In genomic region chr12:10398168-10398567, GRCh38 we compare ENCODE assay signal across 18 cellular contexts. TPM values are rescaled to one million over a fixed set of nuclear protein-coding genes. Genes with fewer than 3 reads are reported as not detected.
DNase-seq lines count a peak whose midpoint lies in the region; ATAC-seq, FAIRE-seq and TF ChIP-seq lines count a peak whose summit lies in the region.
"Had no signal": no experiment of that assay in that cellular context is flagged by ENCODE, and none has a peak within 500 bp of the region (broad histone marks: within the 10 kb centered on the region; RNA-seq: fewer than 3 reads in every experiment).

No MANE protein-coding gene starts in this region.

- peaks cover 19% of the 10 kb centered on the region for H3F3A ChIP-seq in OCI-LY1 (ENCODE audit: insufficient read depth, low read length)

- H3K4me1 ChIP-seq in CD8-positive, alpha-beta memory T cell (ENCODE audit: insufficient read depth, low read length), result peaks cover 29% of the 10 kb centered on the region
- peaks cover 95% of the 10 kb centered on the region for H3K4me1 ChIP-seq in OCI-LY1 (ENCODE audit: insufficient read depth, low read length, severe bottlenecking)

- H3K36me3 ChIP-seq in CD8-positive, alpha-beta memory T cell (ENCODE audit: insufficient read depth, low read length), result no peaks in the 10 kb centered on the region
- H3K36me3 ChIP-seq in OCI-LY1 (ENCODE audit: insufficient read depth, low read length), result peaks cover 46% of the 10 kb centered on the region

- no peak for ATAC-seq in natural killer cell treated with Interleukin-12 subunit alpha and Interleukin-12 subunit beta and Interleukin-15 and Interleukin-18, amount 100 ng/mL, for 72 hours

- no peaks in the 10 kb centered on the region for H3K9me3 Mint-ChIP-seq in CD8-positive, alpha-beta memory T cell
- peaks cover 2% of the 10 kb centered on the region for H3K9me3 Mint-ChIP-seq in activated naive CD8-positive, alpha-beta T cell treated with anti-CD3 and anti-CD28 coated beads for 36 hours
- peaks cover 6% of the 10 kb centered on the region for H3K9me3 Mint-ChIP-seq in natural killer cell treated with Interleukin-12 subunit alpha and Interleukin-12 subunit beta and Interleukin-15 and Interleukin-18, amount 100 ng/mL, for 72 hours
- H3K9me3 Mint-ChIP-seq: CD4-positive, alpha-beta T cell; H9 had no signal

- peak overlapping the region; percentile 14 for H3K27ac ChIP-seq in CD8-positive, alpha-beta memory T cell (ENCODE audit: low read depth, low read length)
- peak overlapping the region; percentile 97 for H3K27ac ChIP-seq in OCI-LY1 (ENCODE audit: low read depth, low read length, poor library complexity, severe bottlenecking)

- no peaks in the 10 kb centered on the region for H3K9me3 ChIP-seq in CD8-positive, alpha-beta memory T cell (ENCODE audit: low read length)
- H3K9me3 ChIP-seq in OCI-LY1 (ENCODE audit: low read length), result no peaks in the 10 kb centered on the region
- H3K9me3 ChIP-seq: SK-N-SH had no signal

- CTCF ChIA-PET in CD8-positive, alpha-beta memory T cell (lab: Charles Lee), result interaction anchor here (4.4 kb wide), 1 partner anchor 14 kb away, joined by 16 read pairs; no protein-coding TSS in a partner anchor

- H3K36me3 Mint-ChIP-seq in CD8-positive, alpha-beta memory T cell, result peaks cover 4 to 47% (median 7%) of the 10 kb centered on the region in 3 donors
- H3K36me3 Mint-ChIP-seq in activated naive CD8-positive, alpha-beta T cell treated with anti-CD3 and anti-CD28 coated beads for 36 hours, result peaks cover 25% of the 10 kb centered on the region
- peaks cover 32% of the 10 kb centered on the region for H3K36me3 Mint-ChIP-seq in natural killer cell treated with Interleukin-12 subunit alpha and Interleukin-12 subunit beta and Interleukin-15 and Interleukin-18, amount 100 ng/mL, for 72 hours

- H3K4me2 ChIP-seq in OCI-LY1 (ENCODE audit: low read length), result peak overlapping the region; percentile 81
- H3K4me2 ChIP-seq: SK-N-SH had no signal

- DNase-seq in CD8-positive, alpha-beta memory T cell, result peak in 1 of 5 donors; percentile 52
- no peak for DNase-seq in activated naive CD8-positive, alpha-beta T cell treated with anti-CD3 and anti-CD28 coated beads for 36 hours
- no peak for DNase-seq in natural killer cell treated with Interleukin-12 subunit alpha and Interleukin-12 subunit beta and Interleukin-15 and Interleukin-18, amount 100 ng/mL, for 72 hours (ENCODE audit: low spot score)
- no peak for DNase-seq in effector CD8-positive, alpha-beta T cell (lab: John Stamatoyannopoulos, UW)
- DNase-seq in D721Med (ENCODE audit: insufficient read length, low spot score) (no peak), NCI-H146 treated with DMSO at 0.1 percent for 48 hours (lab: John Stamatoyannopoulos, UW; ENCODE audit: unreplicated experiment) (no peak)
- DNase-seq: CD4-positive, alpha-beta T cell; DMS79 treated with DMSO at 0.1 percent for 48 hours; H9; Karpas-422; NCI-H2029; NCI-H2171; NCI-H446; NCI-H774; SHP77; SK-N-SH had no signal

- peaks cover 31% of the 10 kb centered on the region for H3K79me2 ChIP-seq in OCI-LY1 (ENCODE audit: insufficient read depth, low read length)

- TF ChIP-seq CTCF in OCI-LY1 (IDR thresholded peaks at IDR 0.05; ENCODE audit: low read length), result no peak
- TF ChIP-seq CTCF in D721Med (IDR thresholded peaks at IDR 0.05; ENCODE audit: insufficient read depth, missing control alignments), result no peak

- no peaks in the 10 kb centered on the region for H4K20me1 ChIP-seq in OCI-LY1 (ENCODE audit: insufficient read depth, low read length)

- no peak overlapping the region for H3K4me3 ChIP-seq in CD8-positive, alpha-beta memory T cell (ENCODE audit: low read length)
- peak overlapping the region; percentile 57 for H3K4me3 ChIP-seq in OCI-LY1 (ENCODE audit: low read depth, low read length, poor library complexity, severe bottlenecking)

- peak overlapping the region; percentile 68 to 91 (median 84) for H3K27ac Mint-ChIP-seq in CD8-positive, alpha-beta memory T cell
- H3K27ac Mint-ChIP-seq in activated naive CD8-positive, alpha-beta T cell treated with anti-CD3 and anti-CD28 coated beads for 36 hours, result peak overlapping the region; percentile 86
- H3K27ac Mint-ChIP-seq in natural killer cell treated with Interleukin-12 subunit alpha and Interleukin-12 subunit beta and Interleukin-15 and Interleukin-18, amount 100 ng/mL, for 72 hours, result peak overlapping the region; percentile 41 to 94
- H3K27ac Mint-ChIP-seq: CD4-positive, alpha-beta T cell; H9 had no signal

- H2AFZ ChIP-seq in OCI-LY1 (ENCODE audit: low read length), result no peak overlapping the region

- peaks cover 64 to 85% (median 81%) of the 10 kb centered on the region in 3 donors for H3K4me1 Mint-ChIP-seq in CD8-positive, alpha-beta memory T cell
- H3K4me1 Mint-ChIP-seq in activated naive CD8-positive, alpha-beta T cell treated with anti-CD3 and anti-CD28 coated beads for 36 hours, result peaks cover 68% of the 10 kb centered on the region
- peaks cover 48 to 72% of the 10 kb centered on the region in 2 donors for H3K4me1 Mint-ChIP-seq in natural killer cell treated with Interleukin-12 subunit alpha and Interleukin-12 subunit beta and Interleukin-15 and Interleukin-18, amount 100 ng/mL, for 72 hours (ENCODE audit: low read depth in 2 of 2)

- peak overlapping the region; percentile 75 for H3K9ac ChIP-seq in OCI-LY1 (ENCODE audit: low read length)
- H3K9ac ChIP-seq: SK-N-SH had no signal

- no peaks in the 10 kb centered on the region for H3K27me3 Mint-ChIP-seq in CD8-positive, alpha-beta memory T cell
- H3K27me3 Mint-ChIP-seq in activated naive CD8-positive, alpha-beta T cell treated with anti-CD3 and anti-CD28 coated beads for 36 hours, result no peaks in the 10 kb centered on the region
- H3K27me3 Mint-ChIP-seq in natural killer cell treated with Interleukin-12 subunit alpha and Interleukin-12 subunit beta and Interleukin-15 and Interleukin-18, amount 100 ng/mL, for 72 hours, result no peaks in the 10 kb centered on the region

- POLR2A ChIA-PET in CD8-positive, alpha-beta memory T cell (lab: Charles Lee), result interaction anchor here (1.0 to 4.3 kb wide), 7 partner anchors 11 to 162 kb away, joined by 3 to 30 read pairs (median 6); no protein-coding TSS in a partner anchor

- no peaks in the 10 kb centered on the region for H3K9me2 ChIP-seq in OCI-LY1 (ENCODE audit: low read depth, low read length)
- H3K9me2 ChIP-seq: SK-N-SH had no signal

- FAIRE-seq in D721Med (lab: Jason Lieb, UNC), result no peak

- no peaks in the 10 kb centered on the region for H3K27me3 ChIP-seq in CD8-positive, alpha-beta memory T cell (ENCODE audit: insufficient read depth, low read length, poor library complexity, severe bottlenecking)
- H3K27me3 ChIP-seq in OCI-LY1 (ENCODE audit: insufficient read depth, low read length), result no peaks in the 10 kb centered on the region

- peak overlapping the region; percentile 67 to 88 (median 80) for H3K4me3 Mint-ChIP-seq in CD8-positive, alpha-beta memory T cell
- H3K4me3 Mint-ChIP-seq in activated naive CD8-positive, alpha-beta T cell treated with anti-CD3 and anti-CD28 coated beads for 36 hours, result peak overlapping the region; percentile 60
- H3K4me3 Mint-ChIP-seq in natural killer cell treated with Interleukin-12 subunit alpha and Interleukin-12 subunit beta and Interleukin-15 and Interleukin-18, amount 100 ng/mL, for 72 hours, result peak overlapping the region; percentile 86
- H3K4me3 Mint-ChIP-seq: CD4-positive, alpha-beta T cell; H9 had no signal

RNA-seq across cellular contexts. Expression of gene KLRK1, which starts 8.3 kb away (rescaled TPM):
- 100 to 1,000 TPM; 145 to 161 TPM for total RNA-seq in CD8-positive, alpha-beta memory T cell
- 562 TPM for polyA plus RNA-seq in CD8-positive, alpha-beta memory T cell
- total RNA-seq in activated naive CD8-positive, alpha-beta T cell treated with anti-CD3 and anti-CD28 coated beads for 36 hours, result 100 to 1,000 TPM; 112 to 114 TPM
- total RNA-seq in natural killer cell treated with Interleukin-12 subunit alpha and Interleukin-12 subunit beta and Interleukin-15 and Interleukin-18, amount 100 ng/mL, for 72 hours, result 100 to 1,000 TPM in 1 of 2 donors, 10 to 100 TPM in 1; 80.4 to 126 TPM
- total RNA-seq: G401, H9 had no signal
- polyA plus RNA-seq: SK-N-SH had no signal

RNA-seq across cellular contexts. Expression of gene KLRC4, which starts 11.4 kb away (rescaled TPM):
- 10 to 100 TPM; 10.7 to 16.2 TPM for total RNA-seq in CD8-positive, alpha-beta memory T cell
- polyA plus RNA-seq in CD8-positive, alpha-beta memory T cell, result 3.4 TPM
- 1 to 10 TPM; 2.4 TPM for total RNA-seq in activated naive CD8-positive, alpha-beta T cell treated with anti-CD3 and anti-CD28 coated beads for 36 hours
- total RNA-seq in natural killer cell treated with Interleukin-12 subunit alpha and Interleukin-12 subunit beta and Interleukin-15 and Interleukin-18, amount 100 ng/mL, for 72 hours, result 10 to 100 TPM in 1 of 2 donors, 1 to 10 TPM in 1; 5.4 to 17.8 TPM
- total RNA-seq: CD4-positive, alpha-beta T cell; G401; H9 had no signal
- polyA plus RNA-seq: SK-N-SH had no signal

RNA-seq across cellular contexts. Expression of gene KLRC3, which starts 22.2 kb away (rescaled TPM):
- total RNA-seq in CD8-positive, alpha-beta memory T cell, result 1 to 10 TPM; 3.0 to 3.2 TPM
- polyA plus RNA-seq in CD8-positive, alpha-beta memory T cell, result 7.1 TPM
- total RNA-seq in activated naive CD8-positive, alpha-beta T cell treated with anti-CD3 and anti-CD28 coated beads for 36 hours, result 1 to 10 TPM in 1 of 2 experiments, under 1 TPM in 1; 0.64 to 1.1 TPM
- 1 to 10 TPM; 7.9 to 9.6 TPM for total RNA-seq in natural killer cell treated with Interleukin-12 subunit alpha and Interleukin-12 subunit beta and Interleukin-15 and Interleukin-18, amount 100 ng/mL, for 72 hours
- total RNA-seq: CD4-positive, alpha-beta T cell; G401; H9 had no signal
- polyA plus RNA-seq: SK-N-SH had no signal

RNA-seq across cellular contexts. Expression of gene KLRC2, which starts 37.6 kb away (rescaled TPM):
- total RNA-seq in CD8-positive, alpha-beta memory T cell, result 1 to 10 TPM; 4.9 to 5.7 TPM
- 13.3 TPM for polyA plus RNA-seq in CD8-positive, alpha-beta memory T cell
- total RNA-seq in activated naive CD8-positive, alpha-beta T cell treated with anti-CD3 and anti-CD28 coated beads for 36 hours, result under 1 TPM in 1 of 2 experiments, not detected in 1; 0.82 TPM
- total RNA-seq in natural killer cell treated with Interleukin-12 subunit alpha and Interleukin-12 subunit beta and Interleukin-15 and Interleukin-18, amount 100 ng/mL, for 72 hours, result 10 to 100 TPM in 1 of 2 donors, 1 to 10 TPM in 1; 1.4 to 23.4 TPM
- total RNA-seq: G401, H9 had no signal
- polyA plus RNA-seq: SK-N-SH had no signal

RNA-seq across cellular contexts. Expression of gene KLRC1, which starts 55.0 kb away (rescaled TPM):
- total RNA-seq in CD8-positive, alpha-beta memory T cell, result 10 to 100 TPM; 12.9 to 13.7 TPM
- polyA plus RNA-seq in CD8-positive, alpha-beta memory T cell, result 65.1 TPM
- under 1 TPM; 0.52 to 0.60 TPM for total RNA-seq in activated naive CD8-positive, alpha-beta T cell treated with anti-CD3 and anti-CD28 coated beads for 36 hours
- total RNA-seq in natural killer cell treated with Interleukin-12 subunit alpha and Interleukin-12 subunit beta and Interleukin-15 and Interleukin-18, amount 100 ng/mL, for 72 hours, result 10 to 100 TPM; 52.9 to 63.9 TPM
- total RNA-seq: CD4-positive, alpha-beta T cell; G401; H9 had no signal
- polyA plus RNA-seq: SK-N-SH had no signal
